In genomic region chr18:68428026-68428425, GRCh38 we compare ENCODE assay signal across 12 cellular contexts.
A peak's percentile ranks its signal among the peaks of the same experiment; 100 is the strongest.
DNase-seq lines count a peak whose midpoint lies in the region; TF ChIP-seq lines count a peak whose summit lies in the region.
"Had no signal": no experiment of that assay in that cellular context is flagged by ENCODE, and none has a peak within 500 bp of the region (broad histone marks: within the 10 kb centered on the region; RNA-seq: fewer than 3 reads in every experiment).

No MANE protein-coding gene starts in this region.

- TF ChIP-seq CTCF in Calu3 (IDR thresholded peaks at IDR 0.05; ENCODE audit: unreplicated experiment), result no peak
- TF ChIP-seq CTCF in mammary epithelial cell (conservative IDR thresholded peaks at IDR 0.05 in 1 of 2, IDR thresholded peaks at IDR 0.05 in 1 of 2; ENCODE audit: extremely low read depth in 1 of 2, insufficient read depth in 1 of 2, low read depth in 1 of 2, low read length in 2 of 2), result no peak
- no peak for TF ChIP-seq CTCF in right atrium auricular region (IDR thresholded peaks at IDR 0.05)

- no peak overlapping the region for H3K4me3 Mint-ChIP-seq in Calu3 (ENCODE audit: low read depth, unreplicated experiment)

- H3K9me3 ChIP-seq in mammary epithelial cell (replicated peaks; ENCODE audit: insufficient read depth, low read length), result no peaks in the 10 kb centered on the region
- no peaks in the 10 kb centered on the region for H3K9me3 ChIP-seq in right atrium auricular region
- H3K9me3 ChIP-seq: thoracic aorta had no signal

- CTCF ChIA-PET in Calu3 (lab: Charles Lee), result no interaction called here
- CTCF ChIA-PET in mammary epithelial cell (lab: Charles Lee; ENCODE audit: low non-redundant PET), result no interaction called here
- CTCF ChIA-PET in HEK293T (lab: Yijun Ruan, JAX), result no interaction called here

- 0% methylated on average over 2 of the region's 2 CpGs for WGBS in mammary epithelial cell (ENCODE audit: low coverage, missing lambda C conversion rate)

- no peak overlapping the region for H2AFZ ChIP-seq in mammary epithelial cell (ENCODE audit: low read depth, low read length)

- H3K4me3 ChIP-seq in mammary epithelial cell (replicated peaks in 1 of 3; ENCODE audit: insufficient read depth in 1 of 3, low read depth in 2 of 3, low read length in 3 of 3), result no peak overlapping the region
- H3K4me3 ChIP-seq in right atrium auricular region, result no peak overlapping the region
- H3K4me3 ChIP-seq: K562, spleen, thoracic aorta had no signal

- BruUV-seq in Calu3 (replicated peaks; lab: Mats Ljungman, UMichigan), result no TSS peak
- BruUV-seq in mammary epithelial cell (replicated peaks; lab: Mats Ljungman, UMichigan), result no TSS peak

- no peak overlapping the region for H3K9ac ChIP-seq in mammary epithelial cell (ENCODE audit: insufficient read depth, low read length)

- no peaks in the 10 kb centered on the region for H3K9me3 Mint-ChIP-seq in Calu3 (ENCODE audit: low read depth, unreplicated experiment)

- peaks cover 27% of the 10 kb centered on the region for H3K4me1 Mint-ChIP-seq in Calu3 (ENCODE audit: low read depth, unreplicated experiment)

- H3K4me1 ChIP-seq in mammary epithelial cell (ENCODE audit: insufficient read depth, low read length), result peaks cover 52% of the 10 kb centered on the region
- no peaks in the 10 kb centered on the region for H3K4me1 ChIP-seq in right atrium auricular region
- H3K4me1 ChIP-seq: spleen had no signal

- peak overlapping the region; percentile 42 for H3K4me2 ChIP-seq in mammary epithelial cell (ENCODE audit: insufficient read depth, low read depth, low read length)

- intact Hi-C loops in Calu3 (cut with micrococcal nuclease; ENCODE audit: unreplicated experiment), result no loop called here
- intact Hi-C loops in mammary epithelial cell (cut with micrococcal nuclease), result loop anchor here (5.0 to 10.0 kb wide), 2 partner anchors 166 to 197 kb away; no protein-coding TSS in a partner anchor

- no peaks in the 10 kb centered on the region for H3K27me3 Mint-ChIP-seq in Calu3 (ENCODE audit: unreplicated experiment)

- H4K20me1 ChIP-seq in mammary epithelial cell (ENCODE audit: insufficient read depth, low read length), result no peaks in the 10 kb centered on the region

- H3K36me3 Mint-ChIP-seq in Calu3 (ENCODE audit: insufficient read depth, unreplicated experiment), result no peaks in the 10 kb centered on the region

- H3K27me3 ChIP-seq in mammary epithelial cell (ENCODE audit: insufficient read depth, low read length) (no peaks in the 10 kb centered on the region), right atrium auricular region (no peaks in the 10 kb centered on the region)
- H3K27me3 ChIP-seq: spleen had no signal

- POLR2A ChIA-PET in HEK293T (lab: Yijun Ruan, JAX), result no interaction called here

- peak overlapping the region; percentile 77 for H3K27ac ChIP-seq in mammary epithelial cell (ENCODE audit: insufficient read depth, low read depth, low read length)
- no peak overlapping the region for H3K27ac ChIP-seq in right atrium auricular region
- H3K27ac ChIP-seq: spleen, thoracic aorta had no signal

- no peak overlapping the region for H3K27ac Mint-ChIP-seq in Calu3 (ENCODE audit: unreplicated experiment)

- no peaks in the 10 kb centered on the region for H3K36me3 ChIP-seq in mammary epithelial cell (ENCODE audit: insufficient read depth, low read length)
- H3K36me3 ChIP-seq in right atrium auricular region, result no peaks in the 10 kb centered on the region
- H3K36me3 ChIP-seq: spleen, thoracic aorta had no signal

- no peaks in the 10 kb centered on the region for H3K79me2 ChIP-seq in mammary epithelial cell (ENCODE audit: insufficient read depth, low read length)

- dilution Hi-C loops in mammary epithelial cell (cut with HindIII; ENCODE audit: low sequenced_read_pairs), result no loop called here

- peak; percentile 10 for DNase-seq in Calu3
- DNase-seq in MV-4-11 (lab: John Stamatoyannopoulos, UW), result peak; percentile 37
- DNase-seq in mammary epithelial cell, result peak; percentile 92
- peak; percentile 98 for DNase-seq in myocyte (ENCODE audit: low read depth)
- DNase-seq in iPS-NIHi7 (ENCODE audit: extremely low spot score), result no peak
- DNase-seq in HEK293T (ENCODE audit: extremely low spot score), result no peak
- no peak for DNase-seq in activated CD4-positive, alpha-beta T cell treated with anti-CD3 and anti-CD28 coated beads for 48 hours
- no peak for DNase-seq in right atrium auricular region (ENCODE audit: low spot score)
- DNase-seq: activated naive CD4-positive, alpha-beta T cell; spleen had no signal

- in situ Hi-C loops in mammary epithelial cell (cut with MboI; ENCODE audit: low sequenced_read_pairs in 2 of 2), result no loop called here

TF ChIP-seq in HEK293T, 16 proteins besides CTCF, POLR2A, EP300 and RAD21:
- TF ChIP-seq ZNF384 (IDR thresholded peaks at IDR 0.05) (no peak), FOXM1 (IDR thresholded peaks at IDR 0.05; ENCODE audit: borderline replicate concordance) (no peak), FOXK2 (IDR thresholded peaks at IDR 0.05) (no peak), LEF1 (IDR thresholded peaks at IDR 0.05; ENCODE audit: borderline replicate concordance) (no peak), ELF4 (IDR thresholded peaks at IDR 0.05) (no peak), BHLHE40 (IDR thresholded peaks at IDR 0.05; ENCODE audit: borderline replicate concordance) (no peak), SUZ12 (IDR thresholded peaks at IDR 0.05) (no peak), TARDBP (IDR thresholded peaks at IDR 0.05) (no peak), FOXA1 (IDR thresholded peaks at IDR 0.05) (no peak), PKNOX1 (IDR thresholded peaks at IDR 0.05) (no peak), L3MBTL2 (conservative IDR thresholded peaks at IDR 0.05) (no peak), SP1 (IDR thresholded peaks at IDR 0.05) (no peak), HDGF (IDR thresholded peaks at IDR 0.05; ENCODE audit: borderline replicate concordance) (no peak), CTBP1 (IDR thresholded peaks at IDR 0.05; ENCODE audit: borderline replicate concordance) (no peak), NFRKB (IDR thresholded peaks at IDR 0.05) (no peak), ARNT (IDR thresholded peaks at IDR 0.05) (no peak)
TF ChIP-seq in HEK293T: peak in this region for 0.

Comparison
In these comparisons a context has a peak if more than half of its experiments do, and no peak if none do; other contexts are left out.
1. DNase-seq: peak in Calu3 (single experiment), MV-4-11 (single experiment), mammary epithelial cell (single experiment) and myocyte (single experiment); none in iPS-NIHi7 (single experiment), HEK293T (single experiment), activated CD4-positive, alpha-beta T cell treated with anti-CD3 and anti-CD28 coated beads for 48 hours (single experiment) and right atrium auricular region (single experiment).